8 cellular contexts compared by ENCODE assay signal in genomic region chr9:135961277-135961705, GRCh38. TPM values are rescaled to one million over a fixed set of nuclear protein-coding genes. Genes with fewer than 3 reads are reported as not detected.
A peak's percentile ranks its signal among the peaks of the same experiment; 100 is the strongest.
DNase-seq lines count a peak whose midpoint lies in the region; ATAC-seq, FAIRE-seq and TF ChIP-seq lines count a peak whose summit lies in the region.

TSS of gene UBAC1 (minus strand) at chr9:135961373. CDS start at chr9:135961162, 211 bp downstream.

- peaks cover 43% of the 10 kb centered on the region for H3K79me2 ChIP-seq in astrocyte (ENCODE audit: insufficient read depth, low read length)

- peaks cover 35% of the 10 kb centered on the region for H4K20me1 ChIP-seq in astrocyte (ENCODE audit: insufficient read depth, low read length)

- intact Hi-C loops in vagina (cut with DNase I): no loop called here

- peak within 1 kb of the TSS; percentile 75 for H3K27ac Mint-ChIP-seq in astrocyte (ENCODE audit: unreplicated experiment)

- H3K9ac ChIP-seq in astrocyte (ENCODE audit: low read length) (peak within 1 kb of the TSS; percentile 87), rectal smooth muscle tissue (ENCODE audit: low read length) (peak within 1 kb of the TSS; percentile 62)

- H3K27ac ChIP-seq in astrocyte (ENCODE audit: low read depth, low read length) (peak within 1 kb of the TSS; percentile 31), rectal smooth muscle tissue (ENCODE audit: low read depth, low read length) (peak within 1 kb of the TSS; percentile 85), vagina (peak within 1 kb of the TSS; percentile 85)

- no peak for TF ChIP-seq CTCF in astrocyte (IDR thresholded peaks at IDR 0.05; ENCODE audit: insufficient read depth, low read depth, low read length)
- peak in 1 of 3 experiments; percentile 43 for TF ChIP-seq CTCF in vagina (IDR thresholded peaks at IDR 0.05)

- H3K9me3 Mint-ChIP-seq in astrocyte (ENCODE audit: unreplicated experiment): no peaks in the 10 kb centered on the region

- H3K27me3 ChIP-seq in astrocyte (ENCODE audit: insufficient read depth, low read length) (no peaks in the 10 kb centered on the region), rectal smooth muscle tissue (ENCODE audit: control insufficient read depth, insufficient read depth, low read length) (no peaks in the 10 kb centered on the region), vagina (no peaks in the 10 kb centered on the region)

- H3K4me1 ChIP-seq in astrocyte (ENCODE audit: insufficient read depth, low read length): peaks cover 10% of the 10 kb centered on the region
- H3K4me1 ChIP-seq in rectal smooth muscle tissue (ENCODE audit: control insufficient read depth, insufficient read depth, low read length): no peaks in the 10 kb centered on the region
- peaks cover 24% of the 10 kb centered on the region for H3K4me1 ChIP-seq in vagina

- FAIRE-seq in astrocyte (lab: Jason Lieb, UNC): no peak

- H3K4me3 Mint-ChIP-seq in astrocyte (ENCODE audit: unreplicated experiment): peak within 1 kb of the TSS; percentile 88

- H3K4me3 ChIP-seq in astrocyte (ENCODE audit: insufficient read depth, low read depth, low read length): peak within 1 kb of the TSS; percentile 88
- peak within 1 kb of the TSS; percentile 71 for H3K4me3 ChIP-seq in rectal smooth muscle tissue (ENCODE audit: low read length)
- H3K4me3 ChIP-seq in vagina: peak within 1 kb of the TSS; percentile 91 to 95

- peak; percentile 79 for ATAC-seq in GM18499 (IDR thresholded peaks at IDR 0.05; ENCODE audit: insufficient read depth, unreplicated experiment)
- ATAC-seq in HG02981 (IDR thresholded peaks at IDR 0.05; ENCODE audit: unreplicated experiment): peak; percentile 82

- H3K9me3 ChIP-seq in astrocyte (ENCODE audit: insufficient read depth, low read depth, low read length) (no peaks in the 10 kb centered on the region), vagina (no peaks in the 10 kb centered on the region)

- peaks cover 5% of the 10 kb centered on the region for H3K36me3 Mint-ChIP-seq in astrocyte (ENCODE audit: low read depth, unreplicated experiment)

- TF ChIP-seq POLR2A in vagina (IDR thresholded peaks at IDR 0.05): peak in 1 of 2 donors; percentile 21

- H3K36me3 ChIP-seq in astrocyte (ENCODE audit: insufficient read depth, low read length) (no peaks in the 10 kb centered on the region), rectal smooth muscle tissue (ENCODE audit: control insufficient read depth, insufficient read depth, low read length) (no peaks in the 10 kb centered on the region), vagina (no peaks in the 10 kb centered on the region)

- peak; percentile 95 for DNase-seq in NCI-H2029 (lab: John Stamatoyannopoulos, UW)
- peak; percentile 90 for DNase-seq in T-helper 22 cell (ENCODE audit: low read depth)
- DNase-seq in astrocyte (ENCODE audit: low read depth): peak; percentile 86
- DNase-seq in hepatic stellate cell (ENCODE audit: low spot score): peak; percentile 99
- DNase-seq in vagina (ENCODE audit: extremely low spot score in 2 of 2): peak in 1 of 2 donors; percentile 96

- peaks cover 2% of the 10 kb centered on the region for H3K4me1 Mint-ChIP-seq in astrocyte (ENCODE audit: low read depth, unreplicated experiment)

- H3K27me3 Mint-ChIP-seq in astrocyte (ENCODE audit: low read depth, unreplicated experiment): peaks cover 9% of the 10 kb centered on the region

- peak within 1 kb of the TSS; percentile 85 for H2AFZ ChIP-seq in astrocyte (ENCODE audit: low read depth, low read length)

- peak within 1 kb of the TSS; percentile 99 for H3K4me2 ChIP-seq in astrocyte (ENCODE audit: low read length)

RNA-seq across cellular contexts. Expression of gene UBAC1, which starts in this region (rescaled TPM):
- total RNA-seq in astrocyte (31.8 and 32.5 TPM in 2 replicates), vagina (57.9 TPM)

Comparison
In these comparisons a context has a peak if more than half of its experiments do, and no peak if none do; other contexts are left out.
1. H3K27ac ChIP-seq: peak in every context shown above with its lines; median percentile 85 in rectal smooth muscle tissue; 85 in vagina; 31 in astrocyte.